13 cellular contexts compared by ENCODE assay signal in genomic region chrX:115499112-115499805, GRCh38.
DNase-seq lines count a peak whose midpoint lies in the region; ATAC-seq and TF ChIP-seq lines count a peak whose summit lies in the region.
"Had no signal": no experiment of that assay in that cellular context is flagged by ENCODE, and none has a peak within 500 bp of the region (broad histone marks: within the 10 kb centered on the region; RNA-seq: fewer than 3 reads in every experiment).

No MANE protein-coding gene starts in this region.

- H3K36me3 ChIP-seq in hepatocyte (replicated peaks; ENCODE audit: insufficient read depth, low read depth) (no peaks in the 10 kb centered on the region), MM.1S (replicated peaks; ENCODE audit: insufficient read depth, low read length) (no peaks in the 10 kb centered on the region)
- no peaks in the 10 kb centered on the region for H3K36me3 ChIP-seq in naive thymus-derived CD4-positive, alpha-beta T cell (ENCODE audit: control insufficient read depth in 2 of 3, insufficient read depth in 3 of 3, low read length in 3 of 3)
- H3K36me3 ChIP-seq: suprapubic skin had no signal

- H3K9me2 ChIP-seq in hepatocyte (replicated peaks; ENCODE audit: insufficient read depth) (no peaks in the 10 kb centered on the region), MM.1S (replicated peaks; ENCODE audit: insufficient read depth, low read length) (no peaks in the 10 kb centered on the region)

- H3K27me3 ChIP-seq in hepatocyte = no peaks in the 10 kb centered on the region
- no peaks in the 10 kb centered on the region for H3K27me3 ChIP-seq in naive thymus-derived CD4-positive, alpha-beta T cell (ENCODE audit: control insufficient read depth in 2 of 2, insufficient read depth in 2 of 2, low read length in 2 of 2)
- H3K27me3 ChIP-seq in MM.1S (replicated peaks; ENCODE audit: insufficient read depth, low read length) = no peaks in the 10 kb centered on the region
- H3K27me3 ChIP-seq: suprapubic skin had no signal

- H3K4me3 Mint-ChIP-seq in naive thymus-derived CD4-positive, alpha-beta T cell = no peak overlapping the region

- H3K36me3 Mint-ChIP-seq in naive thymus-derived CD4-positive, alpha-beta T cell = no peaks in the 10 kb centered on the region

- ATAC-seq in HG02885 (IDR thresholded peaks at IDR 0.05; ENCODE audit: poor library complexity, unreplicated experiment) = peak; percentile 68
- no peak for ATAC-seq in HG03039 (IDR thresholded peaks at IDR 0.05; ENCODE audit: unreplicated experiment)
- no peak for ATAC-seq in naive thymus-derived CD4-positive, alpha-beta T cell

- H4K20me1 ChIP-seq in hepatocyte (ENCODE audit: insufficient read depth, poor library complexity, severe bottlenecking) (no peaks in the 10 kb centered on the region), MM.1S (ENCODE audit: insufficient read depth, low read length) (no peaks in the 10 kb centered on the region)

- H3K79me2 ChIP-seq in hepatocyte (no peaks in the 10 kb centered on the region), MM.1S (ENCODE audit: low read length) (no peaks in the 10 kb centered on the region)

- H3K9me3 ChIP-seq in hepatocyte (ENCODE audit: low read depth) (no peaks in the 10 kb centered on the region), MM.1S (replicated peaks; ENCODE audit: insufficient read depth, low read length) (no peaks in the 10 kb centered on the region)
- H3K9me3 ChIP-seq in naive thymus-derived CD4-positive, alpha-beta T cell (ENCODE audit: control insufficient read depth in 2 of 3, low read length in 3 of 3) = no peaks in the 10 kb centered on the region
- H3K9me3 ChIP-seq: suprapubic skin had no signal

- TF ChIP-seq CTCF in hepatocyte (IDR thresholded peaks at IDR 0.05; ENCODE audit: poor library complexity) (no peak), MM.1S (IDR thresholded peaks at IDR 0.05; ENCODE audit: low read length) (no peak)

- H3F3A ChIP-seq in MM.1S (ENCODE audit: insufficient read depth, low read length) = no peaks in the 10 kb centered on the region

- H2AFZ ChIP-seq in hepatocyte (peak overlapping the region; percentile 1), MM.1S (ENCODE audit: low read length) (no peak overlapping the region)

- WGBS in hepatocyte (ENCODE audit: low lambda C conversion rate, missing lambda C conversion rate) = 57% methylated on average over 3 of the region's 3 CpGs

- no peak overlapping the region for H3K4me2 ChIP-seq in hepatocyte
- no peak overlapping the region for H3K4me2 ChIP-seq in MM.1S (ENCODE audit: low read depth, low read length)

- intact Hi-C loops in naive thymus-derived CD4-positive, alpha-beta T cell (cut with micrococcal nuclease) = no loop called here

- peaks cover 0 to 2% (median 0%) of the 10 kb centered on the region in 11 donors for H3K9me3 Mint-ChIP-seq in naive thymus-derived CD4-positive, alpha-beta T cell

- H3K4me3 ChIP-seq in hepatocyte = no peak overlapping the region
- no peak overlapping the region for H3K4me3 ChIP-seq in naive thymus-derived CD4-positive, alpha-beta T cell (ENCODE audit: low read length)
- no peak overlapping the region for H3K4me3 ChIP-seq in MM.1S (ENCODE audit: low read length)
- H3K4me3 ChIP-seq: lung, suprapubic skin had no signal

- no peaks in the 10 kb centered on the region for H3K4me1 ChIP-seq in hepatocyte (ENCODE audit: insufficient read depth)
- H3K4me1 ChIP-seq in naive thymus-derived CD4-positive, alpha-beta T cell (ENCODE audit: control insufficient read depth in 2 of 2, insufficient read depth in 2 of 2, low read length in 2 of 2) = no peaks in the 10 kb centered on the region
- no peaks in the 10 kb centered on the region for H3K4me1 ChIP-seq in MM.1S (ENCODE audit: low read length)
- H3K4me1 ChIP-seq: suprapubic skin had no signal

- DNase-seq in Ammon's horn (ENCODE audit: low spot score) (peak; percentile 11), RPMI7951 (ENCODE audit: low read depth) (peak; percentile 2), hepatocyte (ENCODE audit: low spot score) (no peak), GF-D8 (lab: John Stamatoyannopoulos, UW) (no peak), MM.1S (no peak)
- DNase-seq in naive thymus-derived CD4-positive, alpha-beta T cell = no peak
- DNase-seq: activated naive CD4-positive, alpha-beta T cell treated with Interleukin-2 at 50 U/mL for 16 hours; foreskin fibroblast; NCI-H2029 had no signal

- POLR2A ChIA-PET in naive thymus-derived CD4-positive, alpha-beta T cell (lab: Charles Lee) = no interaction called here

- no peaks in the 10 kb centered on the region for H3K27me3 Mint-ChIP-seq in naive thymus-derived CD4-positive, alpha-beta T cell

- no peak overlapping the region for H3K27ac Mint-ChIP-seq in naive thymus-derived CD4-positive, alpha-beta T cell

- CTCF ChIA-PET in naive thymus-derived CD4-positive, alpha-beta T cell (lab: Charles Lee) = no interaction called here

- no peak overlapping the region for H3K9ac ChIP-seq in MM.1S (ENCODE audit: low read length)

- H3K27ac ChIP-seq in hepatocyte (no peak overlapping the region), MM.1S (ENCODE audit: low read length) (no peak overlapping the region)
- H3K27ac ChIP-seq in naive thymus-derived CD4-positive, alpha-beta T cell (ENCODE audit: low read depth, low read length) = no peak overlapping the region
- H3K27ac ChIP-seq: suprapubic skin had no signal

- no peaks in the 10 kb centered on the region for H3K4me1 Mint-ChIP-seq in naive thymus-derived CD4-positive, alpha-beta T cell

Comparison
In these comparisons a context has a peak if more than half of its experiments do, and no peak if none do; other contexts are left out.
1. DNase-seq: peak in Ammon's horn (single experiment) and RPMI7951 (single experiment); none in hepatocyte (single experiment), GF-D8 (single experiment), naive thymus-derived CD4-positive, alpha-beta T cell (0 of 9) and MM.1S (single experiment).